ENCODE assay signal across 1 cellular context in the genomic region with DNA sequence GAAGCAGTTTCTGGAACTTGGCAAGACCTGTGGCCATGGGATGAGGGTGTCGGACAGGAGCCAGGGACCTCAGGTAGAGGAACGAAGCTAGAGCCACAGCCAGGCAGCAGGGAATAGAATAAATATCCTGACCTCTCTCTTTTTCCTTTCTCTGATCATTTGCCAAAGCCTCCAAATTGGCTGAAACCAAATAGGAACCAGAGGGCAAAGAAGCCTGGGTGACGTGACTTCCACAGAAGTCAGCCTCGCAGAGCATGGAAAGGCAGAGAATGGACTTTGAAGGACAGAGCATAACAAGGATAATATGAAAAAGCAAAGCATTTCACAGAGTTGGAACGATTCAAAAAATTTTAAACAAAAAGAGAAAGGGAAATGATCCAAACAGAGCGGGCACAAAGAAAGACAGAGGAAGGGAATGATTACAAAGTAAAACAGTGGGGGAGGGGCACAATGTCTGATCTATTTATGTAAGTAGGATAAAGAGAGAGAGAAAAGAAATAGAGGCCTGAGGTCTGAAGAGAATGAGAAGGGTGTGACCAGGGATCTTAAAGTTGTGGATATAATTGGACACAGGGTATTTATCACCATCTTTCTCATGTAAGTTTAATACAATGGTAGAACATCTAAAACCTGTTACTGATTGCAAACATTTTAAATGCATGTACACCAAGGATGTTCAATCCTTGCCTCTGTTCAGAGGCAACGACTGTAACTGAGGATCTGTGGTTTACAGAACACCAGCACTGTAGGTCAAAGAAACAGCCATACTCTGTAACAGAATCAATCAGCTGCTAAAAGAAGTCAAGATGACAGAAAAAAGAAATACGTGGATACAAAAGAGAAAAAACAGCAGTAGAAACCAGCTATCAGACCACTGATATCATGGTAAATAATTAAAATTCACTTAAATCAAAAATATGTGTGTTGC.
TF ChIP-seq lines count a peak whose summit lies in the region.

No MANE protein-coding gene starts in this region.

TF ChIP-seq in GM23338, 12 proteins besides CTCF, POLR2A, EP300 and RAD21:
- TF ChIP-seq, protein P1, sequence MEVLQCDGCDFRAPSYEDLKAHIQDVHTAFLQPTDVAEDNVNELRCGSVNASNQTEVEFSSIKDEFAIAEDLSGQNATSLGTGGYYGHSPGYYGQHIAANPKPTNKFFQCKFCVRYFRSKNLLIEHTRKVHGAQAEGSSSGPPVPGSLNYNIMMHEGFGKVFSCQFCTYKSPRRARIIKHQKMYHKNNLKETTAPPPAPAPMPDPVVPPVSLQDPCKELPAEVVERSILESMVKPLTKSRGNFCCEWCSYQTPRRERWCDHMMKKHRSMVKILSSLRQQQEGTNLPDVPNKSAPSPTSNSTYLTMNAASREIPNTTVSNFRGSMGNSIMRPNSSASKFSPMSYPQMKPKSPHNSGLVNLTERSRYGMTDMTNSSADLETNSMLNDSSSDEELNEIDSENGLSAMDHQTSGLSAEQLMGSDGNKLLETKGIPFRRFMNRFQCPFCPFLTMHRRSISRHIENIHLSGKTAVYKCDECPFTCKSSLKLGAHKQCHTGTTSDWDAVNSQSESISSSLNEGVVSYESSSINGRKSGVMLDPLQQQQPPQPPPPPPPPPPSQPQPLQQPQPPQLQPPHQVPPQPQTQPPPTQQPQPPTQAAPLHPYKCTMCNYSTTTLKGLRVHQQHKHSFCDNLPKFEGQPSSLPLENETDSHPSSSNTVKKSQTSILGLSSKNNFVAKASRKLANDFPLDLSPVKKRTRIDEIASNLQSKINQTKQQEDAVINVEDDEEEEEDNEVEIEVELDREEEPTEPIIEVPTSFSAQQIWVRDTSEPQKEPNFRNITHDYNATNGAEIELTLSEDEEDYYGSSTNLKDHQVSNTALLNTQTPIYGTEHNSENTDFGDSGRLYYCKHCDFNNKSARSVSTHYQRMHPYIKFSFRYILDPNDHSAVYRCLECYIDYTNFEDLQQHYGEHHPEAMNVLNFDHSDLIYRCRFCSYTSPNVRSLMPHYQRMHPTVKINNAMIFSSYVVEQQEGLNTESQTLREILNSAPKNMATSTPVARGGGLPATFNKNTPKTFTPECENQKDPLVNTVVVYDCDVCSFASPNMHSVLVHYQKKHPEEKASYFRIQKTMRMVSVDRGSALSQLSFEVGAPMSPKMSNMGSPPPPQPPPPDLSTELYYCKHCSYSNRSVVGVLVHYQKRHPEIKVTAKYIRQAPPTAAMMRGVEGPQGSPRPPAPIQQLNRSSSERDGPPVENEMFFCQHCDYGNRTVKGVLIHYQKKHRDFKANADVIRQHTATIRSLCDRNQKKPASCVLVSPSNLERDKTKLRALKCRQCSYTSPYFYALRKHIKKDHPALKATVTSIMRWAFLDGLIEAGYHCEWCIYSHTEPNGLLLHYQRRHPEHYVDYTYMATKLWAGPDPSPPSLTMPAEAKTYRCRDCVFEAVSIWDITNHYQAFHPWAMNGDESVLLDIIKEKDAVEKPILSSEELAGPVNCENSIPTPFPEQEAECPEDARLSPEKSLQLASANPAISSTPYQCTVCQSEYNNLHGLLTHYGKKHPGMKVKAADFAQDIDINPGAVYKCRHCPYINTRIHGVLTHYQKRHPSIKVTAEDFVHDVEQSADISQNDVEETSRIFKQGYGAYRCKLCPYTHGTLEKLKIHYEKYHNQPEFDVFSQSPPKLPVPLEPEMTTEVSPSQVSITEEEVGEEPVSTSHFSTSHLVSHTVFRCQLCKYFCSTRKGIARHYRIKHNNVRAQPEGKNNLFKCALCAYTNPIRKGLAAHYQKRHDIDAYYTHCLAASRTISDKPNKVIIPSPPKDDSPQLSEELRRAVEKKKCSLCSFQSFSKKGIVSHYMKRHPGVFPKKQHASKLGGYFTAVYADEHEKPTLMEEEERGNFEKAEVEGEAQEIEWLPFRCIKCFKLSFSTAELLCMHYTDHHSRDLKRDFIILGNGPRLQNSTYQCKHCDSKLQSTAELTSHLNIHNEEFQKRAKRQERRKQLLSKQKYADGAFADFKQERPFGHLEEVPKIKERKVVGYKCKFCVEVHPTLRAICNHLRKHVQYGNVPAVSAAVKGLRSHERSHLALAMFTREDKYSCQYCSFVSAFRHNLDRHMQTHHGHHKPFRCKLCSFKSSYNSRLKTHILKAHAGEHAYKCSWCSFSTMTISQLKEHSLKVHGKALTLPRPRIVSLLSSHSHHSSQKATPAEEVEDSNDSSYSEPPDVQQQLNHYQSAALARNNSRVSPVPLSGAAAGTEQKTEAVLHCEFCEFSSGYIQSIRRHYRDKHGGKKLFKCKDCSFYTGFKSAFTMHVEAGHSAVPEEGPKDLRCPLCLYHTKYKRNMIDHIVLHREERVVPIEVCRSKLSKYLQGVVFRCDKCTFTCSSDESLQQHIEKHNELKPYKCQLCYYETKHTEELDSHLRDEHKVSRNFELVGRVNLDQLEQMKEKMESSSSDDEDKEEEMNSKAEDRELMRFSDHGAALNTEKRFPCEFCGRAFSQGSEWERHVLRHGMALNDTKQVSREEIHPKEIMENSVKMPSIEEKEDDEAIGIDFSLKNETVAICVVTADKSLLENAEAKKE (CRISPR knock-in tag; IDR thresholded peaks at IDR 0.05): no peak
- no peak for TF ChIP-seq STAT1 (IDR thresholded peaks at IDR 0.05; ENCODE audit: unreplicated experiment)
- TF ChIP-seq, protein P2, sequence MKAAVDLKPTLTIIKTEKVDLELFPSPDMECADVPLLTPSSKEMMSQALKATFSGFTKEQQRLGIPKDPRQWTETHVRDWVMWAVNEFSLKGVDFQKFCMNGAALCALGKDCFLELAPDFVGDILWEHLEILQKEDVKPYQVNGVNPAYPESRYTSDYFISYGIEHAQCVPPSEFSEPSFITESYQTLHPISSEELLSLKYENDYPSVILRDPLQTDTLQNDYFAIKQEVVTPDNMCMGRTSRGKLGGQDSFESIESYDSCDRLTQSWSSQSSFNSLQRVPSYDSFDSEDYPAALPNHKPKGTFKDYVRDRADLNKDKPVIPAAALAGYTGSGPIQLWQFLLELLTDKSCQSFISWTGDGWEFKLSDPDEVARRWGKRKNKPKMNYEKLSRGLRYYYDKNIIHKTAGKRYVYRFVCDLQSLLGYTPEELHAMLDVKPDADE (IDR thresholded peaks at IDR 0.05): no peak
- TF ChIP-seq NANOG (IDR thresholded peaks at IDR 0.05; ENCODE audit: borderline replicate concordance): no peak
- TF ChIP-seq JUNB (IDR thresholded peaks at IDR 0.05; ENCODE audit: unreplicated experiment): no peak
- TF ChIP-seq, protein P3, sequence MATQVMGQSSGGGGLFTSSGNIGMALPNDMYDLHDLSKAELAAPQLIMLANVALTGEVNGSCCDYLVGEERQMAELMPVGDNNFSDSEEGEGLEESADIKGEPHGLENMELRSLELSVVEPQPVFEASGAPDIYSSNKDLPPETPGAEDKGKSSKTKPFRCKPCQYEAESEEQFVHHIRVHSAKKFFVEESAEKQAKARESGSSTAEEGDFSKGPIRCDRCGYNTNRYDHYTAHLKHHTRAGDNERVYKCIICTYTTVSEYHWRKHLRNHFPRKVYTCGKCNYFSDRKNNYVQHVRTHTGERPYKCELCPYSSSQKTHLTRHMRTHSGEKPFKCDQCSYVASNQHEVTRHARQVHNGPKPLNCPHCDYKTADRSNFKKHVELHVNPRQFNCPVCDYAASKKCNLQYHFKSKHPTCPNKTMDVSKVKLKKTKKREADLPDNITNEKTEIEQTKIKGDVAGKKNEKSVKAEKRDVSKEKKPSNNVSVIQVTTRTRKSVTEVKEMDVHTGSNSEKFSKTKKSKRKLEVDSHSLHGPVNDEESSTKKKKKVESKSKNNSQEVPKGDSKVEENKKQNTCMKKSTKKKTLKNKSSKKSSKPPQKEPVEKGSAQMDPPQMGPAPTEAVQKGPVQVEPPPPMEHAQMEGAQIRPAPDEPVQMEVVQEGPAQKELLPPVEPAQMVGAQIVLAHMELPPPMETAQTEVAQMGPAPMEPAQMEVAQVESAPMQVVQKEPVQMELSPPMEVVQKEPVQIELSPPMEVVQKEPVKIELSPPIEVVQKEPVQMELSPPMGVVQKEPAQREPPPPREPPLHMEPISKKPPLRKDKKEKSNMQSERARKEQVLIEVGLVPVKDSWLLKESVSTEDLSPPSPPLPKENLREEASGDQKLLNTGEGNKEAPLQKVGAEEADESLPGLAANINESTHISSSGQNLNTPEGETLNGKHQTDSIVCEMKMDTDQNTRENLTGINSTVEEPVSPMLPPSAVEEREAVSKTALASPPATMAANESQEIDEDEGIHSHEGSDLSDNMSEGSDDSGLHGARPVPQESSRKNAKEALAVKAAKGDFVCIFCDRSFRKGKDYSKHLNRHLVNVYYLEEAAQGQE (IDR thresholded peaks at IDR 0.05; ENCODE audit: unreplicated experiment): no peak
- no peak for TF ChIP-seq CREB1 (CRISPR knock-in tag; IDR thresholded peaks at IDR 0.05; ENCODE audit: low read depth)
- TF ChIP-seq POLR2AphosphoS5 (IDR thresholded peaks at IDR 0.05; ENCODE audit: low read depth): no peak
- TF ChIP-seq EZH2phosphoT487 (IDR thresholded peaks at IDR 0.05; ENCODE audit: unreplicated experiment): no peak
- TF ChIP-seq EZH2 (IDR thresholded peaks at IDR 0.05; ENCODE audit: low read depth, unreplicated experiment): no peak
- TF ChIP-seq ZNF114 (CRISPR knock-in tag; IDR thresholded peaks at IDR 0.05): no peak
- no peak for TF ChIP-seq ZNF331 (CRISPR knock-in tag; IDR thresholded peaks at IDR 0.05; ENCODE audit: low read depth)
